In genomic region chr20:58452667-58453255, GRCh38 we compare ENCODE assay signal across 18 cellular contexts.
A peak's percentile ranks its signal among the peaks of the same experiment; 100 is the strongest.
DNase-seq lines count a peak whose midpoint lies in the region; ATAC-seq, FAIRE-seq and TF ChIP-seq lines count a peak whose summit lies in the region.
"Had no signal": no experiment of that assay in that cellular context is flagged by ENCODE, and none has a peak within 500 bp of the region (broad histone marks: within the 10 kb centered on the region; RNA-seq: fewer than 3 reads in every experiment).

No MANE protein-coding gene starts in this region.

- H3K23ac ChIP-seq in H1 (ENCODE audit: insufficient read length): no peak overlapping the region

- CTCF ChIA-PET in HepG2 (lab: Yijun Ruan, JAX; ENCODE audit: low intra/inter-chr PET ratio, low total read pairs): no interaction called here
- CTCF ChIA-PET in H1 (lab: Charles Lee; ENCODE audit: partially characterized antibody): interaction anchor here (0.7 to 2.4 kb wide), 9 partner anchors 10 to 526 kb away, joined by 3 to 5 read pairs (median 3); no protein-coding TSS in a partner anchor

- TF ChIP-seq CTCF in HepG2 (CRISPR knock-in tag; IDR thresholded peaks at IDR 0.05): no peak
- no peak for TF ChIP-seq CTCF in right lobe of liver (IDR thresholded peaks at IDR 0.05)
- no peak for TF ChIP-seq CTCF in H1 (IDR thresholded peaks at IDR 0.05; ENCODE audit: control extremely low read depth in 1 of 3, insufficient read depth in 1 of 3, low read depth in 1 of 3, low read length in 3 of 3)

- H3K18ac ChIP-seq in H1 (ENCODE audit: extremely low read depth, low read length): no peak overlapping the region

- H3K27ac ChIP-seq in HepG2 (ENCODE audit: extremely low read length, insufficient read depth, low read length) (no peak overlapping the region), right lobe of liver (no peak overlapping the region), H1 (ENCODE audit: low read depth, low read length) (no peak overlapping the region)
- H3K27ac ChIP-seq: BLaER1 treated with 17β-estradiol and CSF1 and Interleukin-3, amounts not matched to agents 10 nM and 100 nM; PC-9 had no signal

- H2BK15ac ChIP-seq in H1 (ENCODE audit: low read length): no peak overlapping the region

- H4K91ac ChIP-seq in H1 (replicated peaks; ENCODE audit: insufficient read length, low read length): no peak overlapping the region

- no peak overlapping the region for H2BK120ac ChIP-seq in H1 (replicated peaks; ENCODE audit: low read depth, low read length)

- no peak for TF ChIP-seq POLR2A in HepG2 (IDR thresholded peaks at IDR 0.05; ENCODE audit: insufficient read depth in 1 of 2, low read depth in 2 of 2, low read length in 2 of 2)
- no peak for TF ChIP-seq POLR2A in right lobe of liver (IDR thresholded peaks at IDR 0.05)
- TF ChIP-seq POLR2A in H1 (IDR thresholded peaks at IDR 0.05; ENCODE audit: control extremely low read depth in 1 of 2, low read depth in 2 of 2, low read length in 2 of 2): no peak
- TF ChIP-seq POLR2A in erythroblast (IDR thresholded peaks at IDR 0.05; ENCODE audit: low read length): no peak

- TF ChIP-seq EP300 in HepG2 (IDR thresholded peaks at IDR 0.05; ENCODE audit: low read depth in 2 of 2, low read length in 2 of 2) (no peak), HepG2 (CRISPR knock-in tag; IDR thresholded peaks at IDR 0.05; ENCODE audit: borderline replicate concordance) (no peak), H1 (IDR thresholded peaks at IDR 0.05; ENCODE audit: borderline replicate concordance in 1 of 2, low read depth in 2 of 2, low read length in 2 of 2) (no peak)

- TF ChIP-seq RAD21 in HepG2 (CRISPR knock-in tag; IDR thresholded peaks at IDR 0.05): no peak
- no peak for TF ChIP-seq RAD21 in H1 (IDR thresholded peaks at IDR 0.05 in 1 of 2, conservative IDR thresholded peaks at IDR 0.05 in 1 of 2; ENCODE audit: low read depth in 2 of 2, low read length in 2 of 2)

- no peak overlapping the region for H2AFZ ChIP-seq in HepG2 (ENCODE audit: low read length)
- H2AFZ ChIP-seq in H1 (ENCODE audit: low read length): no peak overlapping the region
- H2AFZ ChIP-seq: PC-9 had no signal

- H3K4me1 ChIP-seq in HepG2 (ENCODE audit: insufficient read depth, low read length) (no peaks in the 10 kb centered on the region), right lobe of liver (no peaks in the 10 kb centered on the region), H1 (replicated peaks in 1 of 4; ENCODE audit: control insufficient read depth in 3 of 4, insufficient read depth in 4 of 4, low read length in 3 of 4) (peaks cover 6 to 11% (median 8%) of the 10 kb centered on the region in 4 experiments)

- FAIRE-seq in HepG2 (lab: Jason Lieb, UNC): no peak
- FAIRE-seq in H1 (lab: Jason Lieb, UNC): no peak
- FAIRE-seq: A204.1, GM19239 had no signal

- 0 out of 2 replicates have a peak overlapping the region, but pooled peaks have one; percentile 4 for H2BK5ac ChIP-seq in H1 (ENCODE audit: low read depth, low read length)

- H3K4ac ChIP-seq in H1 (replicated peaks; ENCODE audit: insufficient read length, low read depth, low read length): no peak overlapping the region

- H3K56ac ChIP-seq in H1 (replicated peaks; ENCODE audit: insufficient read length, low read depth, low read length): no peak overlapping the region

- no peaks in the 10 kb centered on the region for H3K23me2 ChIP-seq in H1 (ENCODE audit: low read depth, low read length)

- H3K9me3 ChIP-seq in HepG2 (ENCODE audit: low read length) (peaks cover 8% of the 10 kb centered on the region; the same call in 1 of the 2 replicates), right lobe of liver (no peaks in the 10 kb centered on the region), H1 (ENCODE audit: insufficient read depth in 2 of 2, low read depth in 1 of 2, low read length in 1 of 2) (no peaks in the 10 kb centered on the region)

- no peak for ATAC-seq in HepG2
- no peak for ATAC-seq in right lobe of liver
- ATAC-seq in activated naive CD4-positive, alpha-beta T cell treated with anti-CD3 and anti-CD28 coated beads, Interleukin-2, amount 50 U/mL, for 72 hours: no peak
- ATAC-seq: HCT116 had no signal

- H3K36me3 Mint-ChIP-seq in activated naive CD4-positive, alpha-beta T cell treated with anti-CD3 and anti-CD28 coated beads, Interleukin-2, amount 50 U/mL, for 72 hours: peaks cover 0 to 13% of the 10 kb centered on the region in 2 donors

- peaks cover 0 to 7% of the 10 kb centered on the region in 2 donors for H3K9me3 Mint-ChIP-seq in activated naive CD4-positive, alpha-beta T cell treated with anti-CD3 and anti-CD28 coated beads, Interleukin-2, amount 50 U/mL, for 72 hours

- POLR2A ChIA-PET in HepG2 (lab: Yijun Ruan, JAX): no interaction called here
- POLR2A ChIA-PET in H1 (lab: Charles Lee; ENCODE audit: partially characterized antibody): interaction anchor here (1.4 to 1.7 kb wide), 2 partner anchors 10 to 224 kb away, joined by 4 to 7 read pairs; partner anchors contain the start of gene ANKRD60

- no peaks in the 10 kb centered on the region for H3K79me1 ChIP-seq in H1 (ENCODE audit: low read depth, low read length)

- H3K4me2 ChIP-seq in HepG2 (ENCODE audit: low read depth, low read length) (no peak overlapping the region), H1 (ENCODE audit: insufficient read depth in 1 of 2, low read depth in 2 of 2, low read length in 2 of 2) (peak overlapping the region; percentile 29 to 30; a peak in 3 of 4 replicates)
- H3K4me2 ChIP-seq: BLaER1 treated with 17β-estradiol and CSF1 and Interleukin-3, amounts not matched to agents 10 nM and 100 nM; PC-9 had no signal

- no TSS peak for BruUV-seq in HepG2 (replicated peaks; lab: Mats Ljungman, UMichigan)

- H3K27me3 ChIP-seq in HepG2 (ENCODE audit: control insufficient read depth in 1 of 2, insufficient read depth in 2 of 2, low read length in 2 of 2) (no peaks in the 10 kb centered on the region), right lobe of liver (no peaks in the 10 kb centered on the region), H1 (replicated peaks in 1 of 4; ENCODE audit: control insufficient read depth in 3 of 4, extremely low read depth in 1 of 4, insufficient read depth in 3 of 4, low read length in 3 of 4) (no peaks in the 10 kb centered on the region)
- H3K27me3 ChIP-seq: BLaER1 treated with 17β-estradiol and CSF1 and Interleukin-3, amounts not matched to agents 10 nM and 100 nM had no signal

- intact Hi-C loops in HepG2 (cut with micrococcal nuclease; ENCODE audit: unreplicated experiment): no loop called here
- intact Hi-C loops in right lobe of liver (cut with DNase I): loop anchor here in 1 of 2 donors (10.0 kb wide), 1 partner anchor 208 kb away; no protein-coding TSS in a partner anchor

- no peak overlapping the region for H2AK5ac ChIP-seq in H1 (ENCODE audit: low read depth, low read length)

- no peak overlapping the region for H4K5ac ChIP-seq in H1 (ENCODE audit: insufficient read length, low read depth, low read length)

- H4K20me1 ChIP-seq in HepG2 (ENCODE audit: insufficient read depth, low read length) (no peaks in the 10 kb centered on the region), H1 (replicated peaks in 1 of 2; ENCODE audit: control insufficient read depth in 1 of 2, insufficient read depth in 2 of 2, low read length in 2 of 2) (no peaks in the 10 kb centered on the region)

- 92% methylated on average over 4 of the region's 4 CpGs for WGBS in HepG2 (ENCODE audit: low lambda C conversion rate)
- WGBS in right lobe of liver (ENCODE audit: insufficient coverage, low coverage, low lambda C conversion rate, missing lambda C conversion rate): 45% methylated on average over 4 of the region's 4 CpGs
- WGBS in H1 (ENCODE audit: extremely low coverage in 1 of 2, insufficient coverage in 1 of 2, insufficient read length in 1 of 2, insufficient replicate concordance in 2 of 2, low coverage in 1 of 2, low lambda C conversion rate in 2 of 2, missing lambda C conversion rate in 1 of 2), 2 experiments: 58% methylated on average over 4 of the region's 4 CpGs; no CpG with 5 or more reads in 1 of the 2 experiments

- H2BK20ac ChIP-seq in H1 (ENCODE audit: low read length): no peak overlapping the region

- H4K8ac ChIP-seq in H1 (ENCODE audit: extremely low read depth, insufficient read depth, low read length): no peak overlapping the region

- 0 out of 2 replicates have a peak overlapping the region, but pooled peaks have one; percentile 6 for H2BK12ac ChIP-seq in H1 (ENCODE audit: low read depth, low read length)

- no peak overlapping the region for H3K27ac Mint-ChIP-seq in activated naive CD4-positive, alpha-beta T cell treated with anti-CD3 and anti-CD28 coated beads, Interleukin-2, amount 50 U/mL, for 72 hours

- peaks cover 6 to 12% of the 10 kb centered on the region in 2 experiments; a peak in 4 of 5 replicates for H3K36me3 ChIP-seq in HepG2 (replicated peaks in 1 of 2; ENCODE audit: control insufficient read depth in 1 of 2, insufficient read depth in 2 of 2, low read length in 2 of 2)
- H3K36me3 ChIP-seq in right lobe of liver: peaks cover 0 to 9% (median 0%) of the 10 kb centered on the region in 4 donors
- no peaks in the 10 kb centered on the region; a peak in 1 of 8 replicates for H3K36me3 ChIP-seq in H1 (ENCODE audit: control insufficient read depth in 2 of 4, insufficient read depth in 4 of 4, low read length in 3 of 4)

- H3K4me3 ChIP-seq in HepG2 (replicated peaks in 1 of 3; ENCODE audit: insufficient read depth in 1 of 3, low read depth in 2 of 3, low read length in 3 of 3) (no peak overlapping the region), right lobe of liver (no peak overlapping the region), H1 (ENCODE audit: extremely low read depth in 1 of 4, insufficient read depth in 2 of 4, low read depth in 3 of 4, low read length in 4 of 4) (0 out of 8 replicates have a peak overlapping the region, but pooled peaks of 1 of the 4 experiments have one; percentile 7)
- H3K4me3 ChIP-seq: BLaER1 treated with 17β-estradiol and CSF1 and Interleukin-3, amounts not matched to agents 10 nM and 100 nM; PC-9 had no signal

- no peaks in the 10 kb centered on the region for H3K79me2 ChIP-seq in HepG2 (ENCODE audit: insufficient read depth, low read length)
- H3K79me2 ChIP-seq in H1 (ENCODE audit: control insufficient read depth in 1 of 2, insufficient read depth in 2 of 2, low read length in 2 of 2): no peaks in the 10 kb centered on the region

- H3K14ac ChIP-seq in H1 (ENCODE audit: insufficient read length): no peak overlapping the region

- in situ Hi-C loops in HepG2 (cut with HindIII; ENCODE audit: extremely low pct_ligation_motif_present, low pct_unique_long_range_greater_than_20kb): no loop called here

- DNase-seq in HepG2 (ENCODE audit: low spot score) (no peak), right lobe of liver (no peak), NCI-H2227 (lab: John Stamatoyannopoulos, UW; ENCODE audit: unreplicated experiment) (peak; percentile 65), H1 (ENCODE audit: low read depth in 1 of 2, low spot score in 2 of 2) (no peak), erythroblast (lab: John Stamatoyannopoulos, UW) (no peak), NCI-H748 (lab: John Stamatoyannopoulos, UW; ENCODE audit: unreplicated experiment) (no peak)
- no peak for DNase-seq in activated naive CD4-positive, alpha-beta T cell (lab: John Stamatoyannopoulos, UW)
- no peak for DNase-seq in activated naive CD4-positive, alpha-beta T cell treated with anti-CD3 and anti-CD28 coated beads, Interleukin-2, amount 50 U/mL, for 72 hours (ENCODE audit: low spot score in 2 of 2)
- DNase-seq: NCI-H1105 treated with DMSO at 0.1 percent for 48 hours, NCI-H1694 treated with DMSO at 0.1 percent for 48 hours, NCI-H2107, NCI-H446 treated with DMSO at 0.1 percent for 48 hours, NCI-H748 treated with DMSO at 0.1 percent for 48 hours, PC-9 had no signal

- H3K9ac ChIP-seq in HepG2 (ENCODE audit: insufficient read depth, low read depth, low read length) (no peak overlapping the region), H1 (replicated peaks in 1 of 4; ENCODE audit: extremely low read depth in 1 of 4, low read depth in 3 of 4, low read length in 3 of 4) (no peak overlapping the region)
- H3K9ac ChIP-seq: BLaER1 treated with 17β-estradiol and CSF1 and Interleukin-3, amounts not matched to agents 10 nM and 100 nM had no signal
